1 cellular context compared by ENCODE assay signal in genomic region chr10:22615819-22616499, GRCh38.
TF ChIP-seq lines count a peak whose summit lies in the region.

No MANE protein-coding gene starts in this region.

TF ChIP-seq in HepG2, 621 proteins besides CTCF, POLR2A, EP300 and RAD21 (continued from another document and continues in another):
- TF ChIP-seq ZNF749 (CRISPR knock-in tag; IDR thresholded peaks at IDR 0.05; ENCODE audit: borderline replicate concordance) = no peak
- TF ChIP-seq NCOR1 (IDR thresholded peaks at IDR 0.05; ENCODE audit: borderline replicate concordance, low read length) = peak; percentile 26; the same call in 1 of the 2 replicates
- TF ChIP-seq ZNF75D (CRISPR knock-in tag; IDR thresholded peaks at IDR 0.05; ENCODE audit: borderline replicate concordance) = no peak
- no peak for TF ChIP-seq ZNF160 (CRISPR knock-in tag; IDR thresholded peaks at IDR 0.05)
- no peak for TF ChIP-seq ZBTB21 (CRISPR knock-in tag; IDR thresholded peaks at IDR 0.05)
- no peak for TF ChIP-seq THYN1 (CRISPR knock-in tag; IDR thresholded peaks at IDR 0.05; ENCODE audit: borderline replicate concordance, low read depth)
- no peak for TF ChIP-seq NCOA5 (CRISPR knock-in tag; IDR thresholded peaks at IDR 0.05)
- TF ChIP-seq ATM (IDR thresholded peaks at IDR 0.05; ENCODE audit: borderline replicate concordance) = no peak
- no peak for TF ChIP-seq FOXK1 (CRISPR knock-in tag; IDR thresholded peaks at IDR 0.05; ENCODE audit: borderline replicate concordance, low read depth)
- TF ChIP-seq MXI1 (IDR thresholded peaks at IDR 0.05; ENCODE audit: borderline replicate concordance, low read depth, low read length) = no peak
- TF ChIP-seq NFE2L1 (CRISPR knock-in tag; IDR thresholded peaks at IDR 0.05; ENCODE audit: borderline replicate concordance) = no peak
- TF ChIP-seq, protein P1, sequence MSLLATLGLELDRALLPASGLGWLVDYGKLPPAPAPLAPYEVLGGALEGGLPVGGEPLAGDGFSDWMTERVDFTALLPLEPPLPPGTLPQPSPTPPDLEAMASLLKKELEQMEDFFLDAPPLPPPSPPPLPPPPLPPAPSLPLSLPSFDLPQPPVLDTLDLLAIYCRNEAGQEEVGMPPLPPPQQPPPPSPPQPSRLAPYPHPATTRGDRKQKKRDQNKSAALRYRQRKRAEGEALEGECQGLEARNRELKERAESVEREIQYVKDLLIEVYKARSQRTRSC (CRISPR knock-in tag; IDR thresholded peaks at IDR 0.05; ENCODE audit: low read depth) = no peak
- TF ChIP-seq TRIM24 (CRISPR knock-in tag; IDR thresholded peaks at IDR 0.05) = no peak
- no peak for TF ChIP-seq ZBTB3 (CRISPR knock-in tag; IDR thresholded peaks at IDR 0.05; ENCODE audit: borderline replicate concordance, low read depth)
- TF ChIP-seq, protein P2, sequence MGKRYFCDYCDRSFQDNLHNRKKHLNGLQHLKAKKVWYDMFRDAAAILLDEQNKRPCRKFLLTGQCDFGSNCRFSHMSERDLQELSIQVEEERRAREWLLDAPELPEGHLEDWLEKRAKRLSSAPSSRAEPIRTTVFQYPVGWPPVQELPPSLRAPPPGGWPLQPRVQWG (CRISPR knock-in tag; IDR thresholded peaks at IDR 0.05; ENCODE audit: borderline replicate concordance, low read depth) = no peak
- TF ChIP-seq, protein P3, sequence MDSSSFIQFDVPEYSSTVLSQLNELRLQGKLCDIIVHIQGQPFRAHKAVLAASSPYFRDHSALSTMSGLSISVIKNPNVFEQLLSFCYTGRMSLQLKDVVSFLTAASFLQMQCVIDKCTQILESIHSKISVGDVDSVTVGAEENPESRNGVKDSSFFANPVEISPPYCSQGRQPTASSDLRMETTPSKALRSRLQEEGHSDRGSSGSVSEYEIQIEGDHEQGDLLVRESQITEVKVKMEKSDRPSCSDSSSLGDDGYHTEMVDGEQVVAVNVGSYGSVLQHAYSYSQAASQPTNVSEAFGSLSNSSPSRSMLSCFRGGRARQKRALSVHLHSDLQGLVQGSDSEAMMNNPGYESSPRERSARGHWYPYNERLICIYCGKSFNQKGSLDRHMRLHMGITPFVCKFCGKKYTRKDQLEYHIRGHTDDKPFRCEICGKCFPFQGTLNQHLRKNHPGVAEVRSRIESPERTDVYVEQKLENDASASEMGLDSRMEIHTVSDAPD (CRISPR knock-in tag; IDR thresholded peaks at IDR 0.05) = no peak
- no peak for TF ChIP-seq ZNF451 (CRISPR knock-in tag; IDR thresholded peaks at IDR 0.05)
- no peak for TF ChIP-seq FOXM1 (CRISPR knock-in tag; IDR thresholded peaks at IDR 0.05)
- no peak for TF ChIP-seq SRF (IDR thresholded peaks at IDR 0.05; ENCODE audit: low read depth, low read length)
- no peak for TF ChIP-seq KDM2A (CRISPR knock-in tag; IDR thresholded peaks at IDR 0.05; ENCODE audit: borderline replicate concordance, low read depth)
- no peak for TF ChIP-seq ZNF674 (CRISPR knock-in tag; IDR thresholded peaks at IDR 0.05; ENCODE audit: low read depth)
- TF ChIP-seq THAP11 (CRISPR knock-in tag; IDR thresholded peaks at IDR 0.05) = no peak
- TF ChIP-seq IRX3 (CRISPR knock-in tag; IDR thresholded peaks at IDR 0.05; ENCODE audit: borderline replicate concordance, low read depth) = no peak
- TF ChIP-seq ZNF577 (CRISPR knock-in tag; IDR thresholded peaks at IDR 0.05; ENCODE audit: borderline replicate concordance, low read depth) = no peak
- TF ChIP-seq NR0B2 (CRISPR knock-in tag; IDR thresholded peaks at IDR 0.05) = 0 out of 2 replicates have a peak, but pooled peaks have one; percentile 40
- no peak for TF ChIP-seq REL (CRISPR knock-in tag; conservative IDR thresholded peaks at IDR 0.05)
- TF ChIP-seq SNAPC4 (CRISPR knock-in tag; IDR thresholded peaks at IDR 0.05) = no peak
- TF ChIP-seq NKX3-1 (CRISPR knock-in tag; IDR thresholded peaks at IDR 0.05) = no peak
- TF ChIP-seq TARDBP (CRISPR knock-in tag; IDR thresholded peaks at IDR 0.05) = no peak
- TF ChIP-seq SALL1 (CRISPR knock-in tag; IDR thresholded peaks at IDR 0.05) = peak; percentile 45; the same call in 1 of the 2 replicates
- TF ChIP-seq ZBTB46 (CRISPR knock-in tag; IDR thresholded peaks at IDR 0.05; ENCODE audit: borderline replicate concordance) = no peak
- TF ChIP-seq ZNF777 (CRISPR knock-in tag; IDR thresholded peaks at IDR 0.05) = no peak
- TF ChIP-seq SIN3A (IDR thresholded peaks at IDR 0.05; ENCODE audit: borderline replicate concordance, low read depth, low read length) = no peak
- TF ChIP-seq, protein P4, sequence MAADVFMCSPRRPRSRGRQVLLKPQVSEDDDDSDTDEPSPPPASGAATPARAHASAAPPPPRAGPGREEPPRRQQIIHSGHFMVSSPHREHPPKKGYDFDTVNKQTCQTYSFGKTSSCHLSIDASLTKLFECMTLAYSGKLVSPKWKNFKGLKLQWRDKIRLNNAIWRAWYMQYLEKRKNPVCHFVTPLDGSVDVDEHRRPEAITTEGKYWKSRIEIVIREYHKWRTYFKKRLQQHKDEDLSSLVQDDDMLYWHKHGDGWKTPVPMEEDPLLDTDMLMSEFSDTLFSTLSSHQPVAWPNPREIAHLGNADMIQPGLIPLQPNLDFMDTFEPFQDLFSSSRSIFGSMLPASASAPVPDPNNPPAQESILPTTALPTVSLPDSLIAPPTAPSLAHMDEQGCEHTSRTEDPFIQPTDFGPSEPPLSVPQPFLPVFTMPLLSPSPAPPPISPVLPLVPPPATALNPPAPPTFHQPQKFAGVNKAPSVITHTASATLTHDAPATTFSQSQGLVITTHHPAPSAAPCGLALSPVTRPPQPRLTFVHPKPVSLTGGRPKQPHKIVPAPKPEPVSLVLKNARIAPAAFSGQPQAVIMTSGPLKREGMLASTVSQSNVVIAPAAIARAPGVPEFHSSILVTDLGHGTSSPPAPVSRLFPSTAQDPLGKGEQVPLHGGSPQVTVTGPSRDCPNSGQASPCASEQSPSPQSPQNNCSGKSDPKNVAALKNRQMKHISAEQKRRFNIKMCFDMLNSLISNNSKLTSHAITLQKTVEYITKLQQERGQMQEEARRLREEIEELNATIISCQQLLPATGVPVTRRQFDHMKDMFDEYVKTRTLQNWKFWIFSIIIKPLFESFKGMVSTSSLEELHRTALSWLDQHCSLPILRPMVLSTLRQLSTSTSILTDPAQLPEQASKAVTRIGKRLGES (CRISPR knock-in tag; IDR thresholded peaks at IDR 0.05; ENCODE audit: borderline replicate concordance) = no peak
- TF ChIP-seq, protein P5, sequence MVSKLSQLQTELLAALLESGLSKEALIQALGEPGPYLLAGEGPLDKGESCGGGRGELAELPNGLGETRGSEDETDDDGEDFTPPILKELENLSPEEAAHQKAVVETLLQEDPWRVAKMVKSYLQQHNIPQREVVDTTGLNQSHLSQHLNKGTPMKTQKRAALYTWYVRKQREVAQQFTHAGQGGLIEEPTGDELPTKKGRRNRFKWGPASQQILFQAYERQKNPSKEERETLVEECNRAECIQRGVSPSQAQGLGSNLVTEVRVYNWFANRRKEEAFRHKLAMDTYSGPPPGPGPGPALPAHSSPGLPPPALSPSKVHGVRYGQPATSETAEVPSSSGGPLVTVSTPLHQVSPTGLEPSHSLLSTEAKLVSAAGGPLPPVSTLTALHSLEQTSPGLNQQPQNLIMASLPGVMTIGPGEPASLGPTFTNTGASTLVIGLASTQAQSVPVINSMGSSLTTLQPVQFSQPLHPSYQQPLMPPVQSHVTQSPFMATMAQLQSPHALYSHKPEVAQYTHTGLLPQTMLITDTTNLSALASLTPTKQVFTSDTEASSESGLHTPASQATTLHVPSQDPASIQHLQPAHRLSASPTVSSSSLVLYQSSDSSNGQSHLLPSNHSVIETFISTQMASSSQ (IDR thresholded peaks at IDR 0.05; ENCODE audit: low read depth) = no peak
- TF ChIP-seq, protein P5 (CRISPR knock-in tag; IDR thresholded peaks at IDR 0.05; ENCODE audit: borderline replicate concordance) = peak; percentile 40; the same call in 1 of the 2 replicates
- no peak for TF ChIP-seq ZNF598 (CRISPR knock-in tag; IDR thresholded peaks at IDR 0.05; ENCODE audit: borderline replicate concordance)
- no peak for TF ChIP-seq ZNF780A (CRISPR knock-in tag; IDR thresholded peaks at IDR 0.05)
- no peak for TF ChIP-seq CHCHD3 (CRISPR knock-in tag; IDR thresholded peaks at IDR 0.05)
- TF ChIP-seq MAZ (IDR thresholded peaks at IDR 0.05; ENCODE audit: borderline replicate concordance, low read depth, low read length) = no peak
- 0 out of 2 replicates have a peak, but pooled peaks have one; percentile 27 for TF ChIP-seq MAZ (CRISPR knock-in tag; IDR thresholded peaks at IDR 0.05; ENCODE audit: low read depth)
- no peak for TF ChIP-seq BHLHE40 (IDR thresholded peaks at IDR 0.05; ENCODE audit: low read length)
- no peak for TF ChIP-seq RFX5 (IDR thresholded peaks at IDR 0.05; ENCODE audit: low read depth, low read length)
